ENCODE assay signal across 8 cellular contexts in genomic region chr12:4539167-4539870, GRCh38. TPM values are rescaled to one million over a fixed set of nuclear protein-coding genes. Genes with fewer than 3 reads are reported as not detected.
A peak's percentile ranks its signal among the peaks of the same experiment; 100 is the strongest.
DNase-seq lines count a peak whose midpoint lies in the region; ATAC-seq and TF ChIP-seq lines count a peak whose summit lies in the region.

No MANE protein-coding gene starts in this region.

- no peak for DNase-seq in GM12865 (ENCODE audit: low read depth)
- DNase-seq in PC-3, result peak; percentile 14
- DNase-seq in esophagus squamous epithelium (lab: John Stamatoyannopoulos, UW), result no peak
- DNase-seq in retinal pigment epithelial cell (ENCODE audit: low read depth), result no peak
- DNase-seq in NCI-H1417 (lab: John Stamatoyannopoulos, UW), result no peak
- no peak for DNase-seq in NCI-H1105 (lab: John Stamatoyannopoulos, UW)
- DNase-seq in iPS-NIHi7 (ENCODE audit: extremely low spot score), result no peak

- no peaks in the 10 kb centered on the region for H4K20me1 ChIP-seq in PC-3 (ENCODE audit: low read length)

- H3K36me3 ChIP-seq in PC-3 (ENCODE audit: low read depth, low read length) (peaks cover 8% of the 10 kb centered on the region), esophagus squamous epithelium (peaks cover 0 to 9% (median 0%) of the 10 kb centered on the region in 3 donors)

- TF ChIP-seq CTCF in GM12865 (IDR thresholded peaks at IDR 0.05; ENCODE audit: insufficient read depth, low read depth, low read length, missing control alignments) (no peak), PC-3 (conservative IDR thresholded peaks at IDR 0.05; ENCODE audit: low read depth, low read length) (no peak), esophagus squamous epithelium (IDR thresholded peaks at IDR 0.05) (no peak), retinal pigment epithelial cell (conservative IDR thresholded peaks at IDR 0.05; ENCODE audit: low read depth, low read length) (no peak)

- H3K27ac ChIP-seq in PC-3 (ENCODE audit: low read length), result peak overlapping the region; percentile 69
- peak overlapping the region in 3 of 4 donors; percentile 88 to 95 (median 94) for H3K27ac ChIP-seq in esophagus squamous epithelium

- ATAC-seq in PC-3 (peak; percentile 23), GM18517 (IDR thresholded peaks at IDR 0.05; ENCODE audit: unreplicated experiment) (no peak)

- H3K79me2 ChIP-seq in PC-3 (ENCODE audit: low read length), result peaks cover 47% of the 10 kb centered on the region

- H3F3A ChIP-seq in PC-3 (ENCODE audit: low read length, unreplicated experiment), result no peaks in the 10 kb centered on the region

- H3K4me3 ChIP-seq in GM12865 (ENCODE audit: low read depth, low read length) (peak overlapping the region; percentile 70), PC-3 (ENCODE audit: low read length) (peak overlapping the region; percentile 84), esophagus squamous epithelium (peak overlapping the region; percentile 58 to 91 (median 73)), retinal pigment epithelial cell (ENCODE audit: low read length) (peak overlapping the region; percentile 76)

- intact Hi-C loops in PC-3 (cut with micrococcal nuclease) (no loop called here), esophagus squamous epithelium (cut with DNase I) (loop anchor here (10.0 kb wide), 1 partner anchor 185 kb away; no protein-coding TSS in a partner anchor)

- H3K9ac ChIP-seq in PC-3 (ENCODE audit: low read length), result peak overlapping the region; percentile 95

- peak overlapping the region; percentile 99 for H3K4me2 ChIP-seq in PC-3 (ENCODE audit: low read length)

- CTCF ChIA-PET in PC-3 (lab: Charles Lee), result no interaction called here

- H2AFZ ChIP-seq in PC-3 (ENCODE audit: low read length), result peak overlapping the region; percentile 87

- no peaks in the 10 kb centered on the region for H3K9me2 ChIP-seq in PC-3 (replicated peaks; ENCODE audit: low read length)

- peaks cover 19% of the 10 kb centered on the region for H3K4me1 ChIP-seq in PC-3 (ENCODE audit: insufficient read depth, low read length)
- peaks cover 7 to 30% (median 14%) of the 10 kb centered on the region in 3 donors for H3K4me1 ChIP-seq in esophagus squamous epithelium

- H3K9me3 ChIP-seq in PC-3 (ENCODE audit: low read length), result no peaks in the 10 kb centered on the region
- no peaks in the 10 kb centered on the region for H3K9me3 ChIP-seq in esophagus squamous epithelium

- TF ChIP-seq POLR2A in esophagus squamous epithelium (IDR thresholded peaks at IDR 0.05), result no peak

- WGBS in esophagus squamous epithelium, 2 donors, result 10 to 12% methylated on average over 16 of the region's 16 CpGs

- POLR2A ChIA-PET in PC-3 (lab: Charles Lee; ENCODE audit: unreplicated experiment), result no interaction called here

- BruUV-seq in PC-3 (replicated peaks; lab: Mats Ljungman, UMichigan), result TSS peak; percentile 84

- H3K27me3 ChIP-seq in PC-3 (ENCODE audit: low read length), result no peaks in the 10 kb centered on the region
- no peaks in the 10 kb centered on the region for H3K27me3 ChIP-seq in esophagus squamous epithelium

RNA-seq across cellular contexts. Expression of gene RAD51AP1, which starts 0.6 kb away (rescaled TPM):
- 15.9 and 24.7 TPM in 2 replicates for total RNA-seq in PC-3 (2014; rRNA removed)
- total RNA-seq in esophagus squamous epithelium, result 10 to 100 TPM in 2 of 4 donors, 1 to 10 TPM in 2; 4.4 to 16.5 (median 10.3) TPM

RNA-seq across cellular contexts. Expression of gene DYRK4, which starts 22.7 kb away (rescaled TPM):
- total RNA-seq in PC-3 (2014; rRNA removed) (49.4 and 58.6 TPM in 2 replicates), esophagus squamous epithelium (10 to 100 TPM; 13.0 to 32.6 (median 18.1) TPM)
